9 cellular contexts compared by ENCODE assay signal in the genomic region with DNA sequence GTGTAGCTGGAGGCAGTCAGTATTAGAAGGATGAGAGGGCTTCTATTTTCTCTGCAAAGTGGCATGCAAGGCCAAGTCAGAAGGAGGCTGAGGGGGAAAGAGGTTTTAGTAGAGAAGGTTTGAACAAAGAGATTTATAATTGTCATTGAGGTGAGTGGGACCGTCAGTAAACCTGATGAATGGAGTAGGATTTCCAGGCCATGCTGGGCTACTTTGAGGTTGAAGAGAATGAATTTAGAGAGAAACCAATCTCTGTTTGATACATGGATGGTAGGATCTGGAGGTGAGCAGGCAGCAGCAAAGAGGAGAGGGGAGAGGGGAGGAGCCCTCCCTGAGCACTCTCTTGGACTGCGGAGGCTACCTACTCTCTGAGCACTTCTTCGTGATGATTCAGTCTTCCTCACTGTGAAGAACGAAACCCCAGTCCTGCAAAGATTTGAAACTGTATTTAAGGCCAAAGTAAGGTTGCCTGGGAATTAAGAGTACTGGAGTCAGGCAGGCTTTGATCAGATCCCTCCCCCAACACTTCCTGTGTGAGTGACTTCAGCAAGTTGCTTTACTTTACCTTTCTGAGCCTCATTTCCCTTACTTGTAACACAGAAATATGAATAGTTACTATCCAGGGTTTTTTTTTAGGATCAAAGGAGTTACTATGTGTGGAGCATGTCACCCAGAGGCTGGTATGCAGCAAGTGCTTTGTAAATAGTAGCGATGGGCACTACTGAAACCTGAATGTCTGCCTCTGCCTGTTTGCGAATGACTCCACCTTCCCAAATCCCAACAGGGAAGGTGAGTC.
DNase-seq lines count a peak whose midpoint lies in the region; ATAC-seq and TF ChIP-seq lines count a peak whose summit lies in the region.
"Had no signal": no experiment of that assay in that cellular context is flagged by ENCODE, and none has a peak within 500 bp of the region (broad histone marks: within the 10 kb centered on the region; RNA-seq: fewer than 3 reads in every experiment).

No MANE protein-coding gene starts in this region.

- no peaks in the 10 kb centered on the region for H3K36me3 ChIP-seq in osteoblast (ENCODE audit: insufficient read depth, low read length)

- TF ChIP-seq CTCF in chondrocyte (IDR thresholded peaks at IDR 0.05) (no peak), osteoblast (IDR thresholded peaks at IDR 0.05; ENCODE audit: extremely low read depth, low read depth, low read length) (no peak)

- H3K79me2 ChIP-seq in osteoblast (ENCODE audit: insufficient read depth, low read length) = no peaks in the 10 kb centered on the region

- H3K4me3 Mint-ChIP-seq in chondrocyte (ENCODE audit: unreplicated experiment) = no peak overlapping the region

- no peaks in the 10 kb centered on the region for H3K27me3 Mint-ChIP-seq in chondrocyte (ENCODE audit: low read depth)

- no peaks in the 10 kb centered on the region for H3K27me3 ChIP-seq in osteoblast (ENCODE audit: insufficient read depth, low read length)

- H3K4me1 Mint-ChIP-seq in chondrocyte (ENCODE audit: low read depth) = peaks cover 49% of the 10 kb centered on the region

- H4K20me1 ChIP-seq in osteoblast (ENCODE audit: insufficient read depth, low read length) = no peaks in the 10 kb centered on the region

- H3K27ac ChIP-seq in osteoblast (ENCODE audit: low read depth, low read length) = no peak overlapping the region

- no peak overlapping the region for H3K4me3 ChIP-seq in osteoblast (ENCODE audit: insufficient read depth, low read length)

- H3K4me1 ChIP-seq in osteoblast (ENCODE audit: insufficient read depth, low read length) = peaks cover 13% of the 10 kb centered on the region

- ATAC-seq in HG03175 (IDR thresholded peaks at IDR 0.05; ENCODE audit: unreplicated experiment) = no peak

- no peaks in the 10 kb centered on the region for H3K9me3 Mint-ChIP-seq in chondrocyte (ENCODE audit: low read depth)

- DNase-seq in Daoy (ENCODE audit: low read depth) = peak; percentile 28
- peak; percentile 43 for DNase-seq in NCI-H2196 (lab: John Stamatoyannopoulos, UW; ENCODE audit: unreplicated experiment)
- DNase-seq in chondrocyte (ENCODE audit: low spot score) = no peak
- peak; percentile 47 for DNase-seq in osteoblast (ENCODE audit: insufficient read length, low spot score, missing footprints)
- DNase-seq in ecto neural progenitor cell (ENCODE audit: low spot score) = no peak
- DNase-seq in GM03348 (ENCODE audit: low spot score) = no peak
- DNase-seq in GOT3 (lab: John Stamatoyannopoulos, UW) = no peak
- DNase-seq: NCI-H526 had no signal

- H3K9me3 ChIP-seq in osteoblast (ENCODE audit: low read depth, low read length) = no peaks in the 10 kb centered on the region

- H2AFZ ChIP-seq in osteoblast (ENCODE audit: low read length) = no peak overlapping the region

- peak overlapping the region; percentile 72 for H3K27ac Mint-ChIP-seq in chondrocyte (ENCODE audit: unreplicated experiment)

- H3K36me3 Mint-ChIP-seq in chondrocyte (ENCODE audit: low read depth) = peaks cover 12% of the 10 kb centered on the region

- peak overlapping the region; percentile 16 for H3K4me2 ChIP-seq in osteoblast (ENCODE audit: insufficient read depth, low read length)

Comparison
In these comparisons a context has a peak if more than half of its experiments do, and no peak if none do; other contexts are left out.
1. DNase-seq: peak in Daoy (single experiment), NCI-H2196 (single experiment) and osteoblast (single experiment); none in chondrocyte (single experiment), ecto neural progenitor cell (single experiment), GM03348 (single experiment) and GOT3 (single experiment).